9 cellular contexts compared by ENCODE assay signal in the genomic region with DNA sequence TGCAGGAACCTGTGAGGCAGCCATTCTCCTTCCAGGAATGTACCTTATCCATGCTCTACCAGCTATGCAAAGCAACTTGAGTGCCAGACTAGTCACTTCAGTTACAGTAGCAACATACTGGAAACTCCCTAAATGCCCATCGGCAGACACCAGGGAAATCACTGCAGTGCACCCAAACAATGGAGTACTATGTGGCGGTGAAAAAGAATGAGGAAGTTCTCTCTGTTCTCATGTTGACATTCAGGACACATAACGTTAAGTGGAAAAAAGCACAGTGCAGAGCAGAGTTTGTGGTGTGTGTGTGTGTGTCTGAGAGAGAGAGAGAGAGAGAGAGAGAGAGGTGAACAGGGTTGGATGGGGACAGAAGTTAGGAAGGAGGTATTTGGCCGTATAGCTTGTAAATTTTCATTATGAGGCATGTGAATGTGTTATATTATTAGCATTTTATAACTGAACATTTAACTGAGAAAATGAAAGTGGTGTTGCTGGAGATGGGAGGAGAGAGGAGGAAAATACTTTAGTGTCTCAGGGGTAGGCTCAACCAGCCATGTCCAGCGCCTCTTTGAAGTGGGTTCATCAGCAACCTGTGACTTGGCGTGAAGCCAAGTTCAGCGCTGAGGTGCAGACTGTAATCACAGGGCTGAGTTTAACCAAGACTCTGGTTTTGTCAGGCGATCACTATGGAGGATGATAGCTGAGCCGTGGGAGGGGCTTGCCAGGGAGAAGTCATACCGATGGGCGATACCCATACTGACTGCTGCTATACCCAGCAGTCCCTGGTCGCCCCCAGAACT. TPM values are rescaled to one million over a fixed set of nuclear protein-coding genes. Genes with fewer than 3 reads are reported as not detected.
A peak's percentile ranks its signal among the peaks of the same experiment; 100 is the strongest.
DNase-seq lines count a peak whose midpoint lies in the region; ATAC-seq and TF ChIP-seq lines count a peak whose summit lies in the region.
"Had no signal": no experiment of that assay in that cellular context is flagged by ENCODE, and none has a peak within 500 bp of the region (broad histone marks: within the 10 kb centered on the region; RNA-seq: fewer than 3 reads in every experiment).

No MANE protein-coding gene starts in this region.

- H3K4me2 ChIP-seq in OCI-LY7 (ENCODE audit: low read length) = peak overlapping the region; percentile 73

- ATAC-seq in activated CD4-positive, CD25-positive, alpha-beta regulatory T cell treated with anti-CD3 and anti-CD28 coated beads, Interleukin-2, amount 50 U/mL, for 24 hours = peak; percentile 58 to 72
- peak; percentile 69 for ATAC-seq in HG03469 (IDR thresholded peaks at IDR 0.05; ENCODE audit: unreplicated experiment)

- H3K27ac ChIP-seq in OCI-LY7 (ENCODE audit: low read depth, low read length, poor library complexity, severe bottlenecking) = peak overlapping the region; percentile 91

- no peaks in the 10 kb centered on the region for H3K9me3 ChIP-seq in OCI-LY7 (ENCODE audit: low read length)

- H3K4me3 Mint-ChIP-seq in stimulated activated naive CD8-positive, alpha-beta T cell treated with anti-CD3 and anti-CD28 coated beads, Interleukin-15, Interleukin-2, amounts not matched to agents 100 ng/mL and 50 ng/mL, for 24 hours = no peak overlapping the region
- H3K4me3 Mint-ChIP-seq: activated T-cell treated with anti-CD3 and anti-CD28 coated beads, Interleukin-2, amount 50 U/mL, for 4 hours had no signal

- H3K9me3 Mint-ChIP-seq in stimulated activated naive CD8-positive, alpha-beta T cell treated with anti-CD3 and anti-CD28 coated beads, Interleukin-15, Interleukin-2, amounts not matched to agents 100 ng/mL and 50 ng/mL, for 24 hours = no peaks in the 10 kb centered on the region
- H3K9me3 Mint-ChIP-seq: activated T-cell treated with anti-CD3 and anti-CD28 coated beads, Interleukin-2, amount 50 U/mL, for 4 hours had no signal

- no peaks in the 10 kb centered on the region for H3K4me1 Mint-ChIP-seq in stimulated activated naive CD8-positive, alpha-beta T cell treated with anti-CD3 and anti-CD28 coated beads, Interleukin-15, Interleukin-2, amounts not matched to agents 100 ng/mL and 50 ng/mL, for 24 hours (ENCODE audit: low read depth)

- peaks cover 34% of the 10 kb centered on the region for H3K27me3 Mint-ChIP-seq in stimulated activated naive CD8-positive, alpha-beta T cell treated with anti-CD3 and anti-CD28 coated beads, Interleukin-15, Interleukin-2, amounts not matched to agents 100 ng/mL and 50 ng/mL, for 24 hours

- POLR2A ChIA-PET in OCI-LY7 (lab: Charles Lee) = interaction anchor here (0.7 to 0.9 kb wide), 4 partner anchors 19 to 144 kb away, joined by 3 to 7 read pairs (median 4); no protein-coding TSS in a partner anchor

- CTCF ChIA-PET in OCI-LY7 (lab: Charles Lee; ENCODE audit: unreplicated experiment) = interaction anchor here (0.6 to 3.2 kb wide), 6 partner anchors 9 to 104 kb away, joined by 3 to 24 read pairs (median 4); no protein-coding TSS in a partner anchor

- no peaks in the 10 kb centered on the region for H3K9me2 ChIP-seq in OCI-LY7 (ENCODE audit: insufficient read depth, low read length)

- H3K4me1 ChIP-seq in OCI-LY7 (ENCODE audit: insufficient read depth, low read length, poor library complexity, severe bottlenecking) = peaks cover 34% of the 10 kb centered on the region

- no peak for TF ChIP-seq CTCF in OCI-LY7 (conservative IDR thresholded peaks at IDR 0.05; ENCODE audit: low read length)

- H2AFZ ChIP-seq in OCI-LY7 (ENCODE audit: low read length) = peak overlapping the region; percentile 45; the same call in 1 of the 2 replicates

- H3K79me2 ChIP-seq in OCI-LY7 (ENCODE audit: insufficient read depth, low read depth, low read length) = no peaks in the 10 kb centered on the region

- BruUV-seq in OCI-LY7 (replicated peaks; lab: Mats Ljungman, UMichigan) = no TSS peak

- peak overlapping the region; percentile 58 for H3K4me3 ChIP-seq in OCI-LY7 (ENCODE audit: low read depth, low read length, poor library complexity, severe bottlenecking)

- DNase-seq in activated CD4-positive, CD25-positive, alpha-beta regulatory T cell treated with anti-CD3 and anti-CD28 coated beads, Interleukin-2, amount 50 U/mL, for 72 hours = no peak
- peak; percentile 98 for DNase-seq in OCI-LY7 (ENCODE audit: low spot score)
- no peak for DNase-seq in globus pallidus (ENCODE audit: low spot score)
- DNase-seq in stimulated activated CD8-positive, alpha-beta memory T cell treated with anti-CD3 and anti-CD28 coated beads, Interleukin-4, amount 100 ng/mL, for 48 hours = no peak
- DNase-seq in OCI-M2 (lab: John Stamatoyannopoulos, UW; ENCODE audit: unreplicated experiment) = no peak
- DNase-seq: activated T-cell treated with anti-CD3 and anti-CD28 coated beads, Interleukin-2, amount 50 U/mL, for 4 hours had no signal

- no peaks in the 10 kb centered on the region for H3K36me3 Mint-ChIP-seq in stimulated activated naive CD8-positive, alpha-beta T cell treated with anti-CD3 and anti-CD28 coated beads, Interleukin-15, Interleukin-2, amounts not matched to agents 100 ng/mL and 50 ng/mL, for 24 hours (ENCODE audit: low read depth)

- intact Hi-C loops in OCI-LY7 (cut with micrococcal nuclease; ENCODE audit: unreplicated experiment) = loop anchor here (1.0 to 2.0 kb wide), 3 partner anchors 35 to 62 kb away; no protein-coding TSS in a partner anchor

- H4K20me1 ChIP-seq in OCI-LY7 (ENCODE audit: insufficient read depth, low read length) = no peaks in the 10 kb centered on the region

- peak overlapping the region; percentile 64 for H3K27ac Mint-ChIP-seq in stimulated activated naive CD8-positive, alpha-beta T cell treated with anti-CD3 and anti-CD28 coated beads, Interleukin-15, Interleukin-2, amounts not matched to agents 100 ng/mL and 50 ng/mL, for 24 hours

- H3K36me3 ChIP-seq in OCI-LY7 (ENCODE audit: insufficient read depth, low read length) = no peaks in the 10 kb centered on the region

RNA-seq across cellular contexts. Expression of gene TNFAIP2, which starts 17.3 kb away (rescaled TPM):
- not detected in 2 replicates for total RNA-seq in OCI-LY7 (2014; rRNA removed; shearing (Covaris generic))
- total RNA-seq in OCI-LY7 (2022) = not detected in 2 replicates

RNA-seq across cellular contexts. Expression of gene EXOC3L4, which starts 46.0 kb away (rescaled TPM):
- not detected in 2 replicates for total RNA-seq in OCI-LY7 (2014; rRNA removed; shearing (Covaris generic))
- total RNA-seq in OCI-LY7 (2022) = not detected in 2 replicates
- total RNA-seq: activated T-cell treated with anti-CD3 and anti-CD28 coated beads, Interleukin-2, amount 50 U/mL, for 4 hours had no signal

RNA-seq across cellular contexts. Expression of gene LBHD2, which starts 56.5 kb away (rescaled TPM):
- not detected in 2 replicates for total RNA-seq in OCI-LY7 (2014; rRNA removed; shearing (Covaris generic))
- total RNA-seq in OCI-LY7 (2022) = not detected in 2 replicates
- total RNA-seq: activated T-cell treated with anti-CD3 and anti-CD28 coated beads, Interleukin-2, amount 50 U/mL, for 4 hours had no signal
